1 cellular context compared by ENCODE assay signal in genomic region chr4:185142911-185143595, GRCh38.
TF ChIP-seq lines count a peak whose summit lies in the region.

TSS of gene SLC25A4 (plus strand) at chr4:185143266. CDS start at chr4:185143373, 107 bp downstream.

TF ChIP-seq in HepG2, 621 proteins besides CTCF, POLR2A, EP300 and RAD21 (continued from another document and continues in another):
- TF ChIP-seq PAXIP1 (CRISPR knock-in tag; conservative IDR thresholded peaks at IDR 0.05) = peak; percentile 53
- TF ChIP-seq KDM5B (CRISPR knock-in tag; IDR thresholded peaks at IDR 0.05; ENCODE audit: borderline replicate concordance) = peak; percentile 57; the same call in 1 of the 2 replicates
- peak; percentile 80 for TF ChIP-seq ZNF160 (CRISPR knock-in tag; IDR thresholded peaks at IDR 0.05)
- TF ChIP-seq ATF7-NPFF (CRISPR knock-in tag; IDR thresholded peaks at IDR 0.05; ENCODE audit: low read depth) = peak; percentile 92
- no peak for TF ChIP-seq ZNF10 (CRISPR knock-in tag; IDR thresholded peaks at IDR 0.05; ENCODE audit: borderline replicate concordance, low read depth)
- no peak for TF ChIP-seq FOXK2 (IDR thresholded peaks at IDR 0.05)
- TF ChIP-seq ZNF687 (CRISPR knock-in tag; IDR thresholded peaks at IDR 0.05) = peak; percentile 93
- TF ChIP-seq BRD4 (CRISPR knock-in tag; IDR thresholded peaks at IDR 0.05) = peak; percentile 65
- 0 out of 2 replicates have a peak, but pooled peaks have one; percentile 49 for TF ChIP-seq ZNF224 (CRISPR knock-in tag; IDR thresholded peaks at IDR 0.05)
- TF ChIP-seq ZNF644 (CRISPR knock-in tag; IDR thresholded peaks at IDR 0.05; ENCODE audit: low read depth) = peak; percentile 38; the same call in 1 of the 2 replicates
- no peak for TF ChIP-seq ATF5 (CRISPR knock-in tag; IDR thresholded peaks at IDR 0.05; ENCODE audit: low read depth)
- no peak for TF ChIP-seq NCOR1 (IDR thresholded peaks at IDR 0.05; ENCODE audit: borderline replicate concordance, low read length)
- peak; percentile 89; the same call in 1 of the 2 replicates for TF ChIP-seq POLR2AphosphoS2 (IDR thresholded peaks at IDR 0.05; ENCODE audit: low read depth, low read length)
- TF ChIP-seq SUZ12 (IDR thresholded peaks at IDR 0.05; ENCODE audit: low read depth, low read length) = no peak
- TF ChIP-seq NFRKB (IDR thresholded peaks at IDR 0.05) = no peak
- no peak for TF ChIP-seq JUND (CRISPR knock-in tag; IDR thresholded peaks at IDR 0.05)
- TF ChIP-seq AGO2 (optimal IDR thresholded peaks at IDR 0.05; ENCODE audit: low read depth, low read length) = peak; percentile 80
- TF ChIP-seq ZNF615 (CRISPR knock-in tag; IDR thresholded peaks at IDR 0.05; ENCODE audit: borderline replicate concordance) = no peak
- TF ChIP-seq RXRA (CRISPR knock-in tag; IDR thresholded peaks at IDR 0.05) = peak; percentile 75
- no peak for TF ChIP-seq ZNF589 (CRISPR knock-in tag; conservative IDR thresholded peaks at IDR 0.05)
- peak; percentile 90 for TF ChIP-seq ZGPAT (CRISPR knock-in tag; IDR thresholded peaks at IDR 0.05)
- peak; percentile 81 for TF ChIP-seq HOXA5 (CRISPR knock-in tag; IDR thresholded peaks at IDR 0.05)
- TF ChIP-seq ZNF207 (IDR thresholded peaks at IDR 0.05; ENCODE audit: borderline replicate concordance) = no peak
- no peak for TF ChIP-seq SNAI1 (CRISPR knock-in tag; IDR thresholded peaks at IDR 0.05; ENCODE audit: borderline replicate concordance)
- TF ChIP-seq E2F5 (CRISPR knock-in tag; conservative IDR thresholded peaks at IDR 0.05) = peak; percentile 61
- TF ChIP-seq PITX1 (CRISPR knock-in tag; IDR thresholded peaks at IDR 0.05) = peak; percentile 71
- TF ChIP-seq TOPORS (CRISPR knock-in tag; IDR thresholded peaks at IDR 0.05) = peak; percentile 64
- TF ChIP-seq NR0B2 (CRISPR knock-in tag; IDR thresholded peaks at IDR 0.05) = no peak
- TF ChIP-seq KMT2B (CRISPR knock-in tag; IDR thresholded peaks at IDR 0.05) = peak; percentile 65
- no peak for TF ChIP-seq THYN1 (CRISPR knock-in tag; IDR thresholded peaks at IDR 0.05; ENCODE audit: borderline replicate concordance, low read depth)
- TF ChIP-seq ZNF790 (CRISPR knock-in tag; IDR thresholded peaks at IDR 0.05; ENCODE audit: borderline replicate concordance) = peak; percentile 87
- peak; percentile 85 for TF ChIP-seq NFYC (CRISPR knock-in tag; IDR thresholded peaks at IDR 0.05)
- TF ChIP-seq NCOA5 (CRISPR knock-in tag; IDR thresholded peaks at IDR 0.05) = no peak
- TF ChIP-seq PHF21A (CRISPR knock-in tag; IDR thresholded peaks at IDR 0.05) = peak; percentile 95
- no peak for TF ChIP-seq ZNF550 (CRISPR knock-in tag; IDR thresholded peaks at IDR 0.05; ENCODE audit: borderline replicate concordance)
- TF ChIP-seq ZNF251 (CRISPR knock-in tag; IDR thresholded peaks at IDR 0.05) = no peak
- TF ChIP-seq ZNF468 (CRISPR knock-in tag; IDR thresholded peaks at IDR 0.05) = no peak
- no peak for TF ChIP-seq ZNF746 (CRISPR knock-in tag; IDR thresholded peaks at IDR 0.05)
- peak; percentile 89 for TF ChIP-seq ELF1 (CRISPR knock-in tag; IDR thresholded peaks at IDR 0.05)
- no peak for TF ChIP-seq NFE2 (CRISPR knock-in tag; IDR thresholded peaks at IDR 0.05)
- TF ChIP-seq ZNF317 (CRISPR knock-in tag; IDR thresholded peaks at IDR 0.05) = no peak
- no peak for TF ChIP-seq RELA (CRISPR knock-in tag; IDR thresholded peaks at IDR 0.05)
- no peak for TF ChIP-seq HNRNPUL1 (IDR thresholded peaks at IDR 0.05; ENCODE audit: low read depth, low read length)
- peak; percentile 82 for TF ChIP-seq ZMAT3 (CRISPR knock-in tag; conservative IDR thresholded peaks at IDR 0.05)
- TF ChIP-seq ZSCAN30 (CRISPR knock-in tag; IDR thresholded peaks at IDR 0.05) = no peak
- peak; percentile 97 for TF ChIP-seq DR1 (CRISPR knock-in tag; IDR thresholded peaks at IDR 0.05)
- TF ChIP-seq ISX (CRISPR knock-in tag; conservative IDR thresholded peaks at IDR 0.05) = no peak
- TF ChIP-seq ADNP (CRISPR knock-in tag; IDR thresholded peaks at IDR 0.05) = no peak
- TF ChIP-seq NFIB (CRISPR knock-in tag; IDR thresholded peaks at IDR 0.05; ENCODE audit: borderline replicate concordance) = no peak
- TF ChIP-seq HNF1A (IDR thresholded peaks at IDR 0.05; ENCODE audit: low read depth) = no peak
- TF ChIP-seq HNF1A (CRISPR knock-in tag; IDR thresholded peaks at IDR 0.05; ENCODE audit: borderline replicate concordance) = peak; percentile 47; the same call in 1 of the 2 replicates
- TF ChIP-seq ZNF430 (CRISPR knock-in tag; IDR thresholded peaks at IDR 0.05) = peak; percentile 91
- no peak for TF ChIP-seq RNF219 (CRISPR knock-in tag; IDR thresholded peaks at IDR 0.05)
- no peak for TF ChIP-seq ZBTB3 (CRISPR knock-in tag; IDR thresholded peaks at IDR 0.05; ENCODE audit: borderline replicate concordance, low read depth)
- TF ChIP-seq ZNF775 (CRISPR knock-in tag; IDR thresholded peaks at IDR 0.05; ENCODE audit: borderline replicate concordance) = no peak
- TF ChIP-seq PCBP1 (IDR thresholded peaks at IDR 0.05; ENCODE audit: borderline replicate concordance, low read depth, low read length) = no peak
